In the genomic region with DNA sequence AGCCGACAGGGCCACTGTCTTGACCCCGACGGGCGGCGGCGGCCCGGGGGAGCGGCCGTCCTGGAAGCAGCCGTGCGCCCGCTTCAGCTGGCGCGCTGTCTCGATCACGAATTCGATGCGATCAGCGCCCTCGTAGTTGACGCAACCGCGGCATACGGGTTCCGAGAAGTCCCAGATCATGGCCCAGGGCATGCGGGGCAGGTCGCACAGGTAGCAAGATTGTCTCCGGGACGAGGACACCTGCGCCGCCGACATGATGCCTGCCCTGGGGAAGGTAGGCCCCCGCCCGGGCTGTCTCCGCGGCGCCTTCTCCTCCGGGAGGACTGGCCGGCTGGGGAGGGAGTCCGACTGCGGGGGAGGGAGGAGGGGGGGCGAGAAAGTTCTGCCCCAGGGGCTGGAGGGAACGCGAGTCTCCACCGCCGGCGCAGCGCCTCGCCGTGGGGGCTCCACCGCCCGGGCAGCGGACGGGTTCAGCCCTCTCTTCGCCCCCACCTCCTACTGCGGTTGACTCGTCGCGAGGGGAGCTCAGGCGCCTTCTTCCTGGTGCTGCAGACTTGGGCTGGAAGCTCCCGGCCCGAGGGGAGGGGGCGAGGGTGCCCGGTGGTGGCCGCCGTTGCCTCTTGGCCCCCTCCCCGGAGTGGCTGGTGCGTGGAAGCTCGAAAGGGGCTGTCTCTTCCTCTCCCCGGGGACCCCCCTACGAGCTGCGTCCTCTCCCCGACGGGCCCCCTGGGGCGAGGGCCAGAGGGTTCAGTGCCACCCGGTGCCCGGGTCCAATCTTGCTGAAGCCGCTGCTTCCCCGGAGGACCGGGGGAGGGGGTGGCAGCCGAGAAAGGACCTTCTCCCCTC, we compare ENCODE assay signal across 8 cellular contexts. TPM values are rescaled to one million over a fixed set of nuclear protein-coding genes. Genes with fewer than 3 reads are reported as not detected.
DNase-seq lines count a peak whose midpoint lies in the region; ATAC-seq and TF ChIP-seq lines count a peak whose summit lies in the region.

No MANE protein-coding gene starts in this region.

- DNase-seq in A673 (ENCODE audit: low spot score) (peak; percentile 80), NCI-H2171 (lab: John Stamatoyannopoulos, UW) (peak; percentile 66), activated T-cell treated with anti-CD3 and anti-CD28 coated beads for 4 hours (peak; percentile 54), erythroblast (lab: John Stamatoyannopoulos, UW) (peak; percentile 80 to 83), superior temporal gyrus (ENCODE audit: extremely low spot score) (peak; percentile 60)

- no peak for TF ChIP-seq POLR2A in erythroblast (IDR thresholded peaks at IDR 0.05; ENCODE audit: low read length)

- H3K27ac ChIP-seq in A673 (ENCODE audit: low read depth, low read length, poor library complexity, severe bottlenecking) (peak overlapping the region; percentile 97), muscle layer of duodenum (ENCODE audit: low read length) (peak overlapping the region; percentile 97)

- H3K4me1 ChIP-seq in A673 (ENCODE audit: insufficient read depth, low read length, poor library complexity, severe bottlenecking) (peaks cover 51% of the 10 kb centered on the region), muscle layer of duodenum (ENCODE audit: control insufficient read depth in 1 of 2, insufficient read depth in 2 of 2, low read length in 2 of 2) (peaks cover 22 to 49% of the 10 kb centered on the region in 2 donors)

- POLR2A ChIA-PET in A673 (lab: Charles Lee; ENCODE audit: low non-redundant PET): interaction anchor here (0.6 kb wide), 1 partner anchor 1004 kb away, joined by 15 read pairs; no protein-coding TSS in a partner anchor

- ATAC-seq in GM18502 (IDR thresholded peaks at IDR 0.05; ENCODE audit: poor library complexity, unreplicated experiment) (peak; percentile 30), HG02885 (IDR thresholded peaks at IDR 0.05; ENCODE audit: poor library complexity, unreplicated experiment) (peak; percentile 31)

- CTCF ChIA-PET in A673 (lab: Charles Lee): interaction anchor here (0.7 kb wide), 1 partner anchor 74 kb away, joined by 10 read pairs; no protein-coding TSS in a partner anchor

- no peaks in the 10 kb centered on the region for H3K27me3 ChIP-seq in A673 (replicated peaks; ENCODE audit: insufficient read depth, low read depth, low read length, poor library complexity)
- no peaks in the 10 kb centered on the region for H3K27me3 ChIP-seq in muscle layer of duodenum (ENCODE audit: low read depth, low read length)

- H3K36me3 ChIP-seq in A673 (ENCODE audit: insufficient read depth, low read length, poor library complexity, severe bottlenecking) (peaks cover 26% of the 10 kb centered on the region), muscle layer of duodenum (ENCODE audit: control insufficient read depth in 1 of 2, insufficient read depth in 2 of 2, low read length in 2 of 2) (peaks cover 0 to 10% of the 10 kb centered on the region in 2 donors)

- H3K4me3 ChIP-seq in A673 (ENCODE audit: low read depth, low read length, poor library complexity, severe bottlenecking) (peak overlapping the region; percentile 87), muscle layer of duodenum (ENCODE audit: low read depth in 1 of 2, low read length in 2 of 2) (peak overlapping the region; percentile 57 to 85)

- TSS peak; percentile 38 for BruUV-seq in A673 (replicated peaks; lab: Mats Ljungman, UMichigan)

- TF ChIP-seq CTCF in A673 (conservative IDR thresholded peaks at IDR 0.05; ENCODE audit: low read depth, low read length): no peak

- no peaks in the 10 kb centered on the region for H3K9me3 ChIP-seq in A673 (ENCODE audit: low read depth, low read length, poor library complexity, severe bottlenecking)
- no peaks in the 10 kb centered on the region for H3K9me3 ChIP-seq in muscle layer of duodenum (ENCODE audit: control insufficient read depth in 1 of 2, low read length in 2 of 2)

- intact Hi-C loops in A673 (cut with micrococcal nuclease; ENCODE audit: unreplicated experiment): loop anchor here (1.0 to 5.0 kb wide), 3 partner anchors 13 to 110 kb away; no protein-coding TSS in a partner anchor

RNA-seq across cellular contexts. Expression of gene IRF2BPL, which starts 0.7 kb away (rescaled TPM):
- total RNA-seq in A673 (2021): 51.2 and 55.9 TPM in 2 replicates

Comparison
In these comparisons a context has a peak if more than half of its experiments do, and no peak if none do; other contexts are left out.
1. Peak in every context shown above with its lines: DNase-seq, ATAC-seq, H3K4me3 ChIP-seq and H3K27ac ChIP-seq.